ENCODE assay signal across 1 cellular context in the genomic region with DNA sequence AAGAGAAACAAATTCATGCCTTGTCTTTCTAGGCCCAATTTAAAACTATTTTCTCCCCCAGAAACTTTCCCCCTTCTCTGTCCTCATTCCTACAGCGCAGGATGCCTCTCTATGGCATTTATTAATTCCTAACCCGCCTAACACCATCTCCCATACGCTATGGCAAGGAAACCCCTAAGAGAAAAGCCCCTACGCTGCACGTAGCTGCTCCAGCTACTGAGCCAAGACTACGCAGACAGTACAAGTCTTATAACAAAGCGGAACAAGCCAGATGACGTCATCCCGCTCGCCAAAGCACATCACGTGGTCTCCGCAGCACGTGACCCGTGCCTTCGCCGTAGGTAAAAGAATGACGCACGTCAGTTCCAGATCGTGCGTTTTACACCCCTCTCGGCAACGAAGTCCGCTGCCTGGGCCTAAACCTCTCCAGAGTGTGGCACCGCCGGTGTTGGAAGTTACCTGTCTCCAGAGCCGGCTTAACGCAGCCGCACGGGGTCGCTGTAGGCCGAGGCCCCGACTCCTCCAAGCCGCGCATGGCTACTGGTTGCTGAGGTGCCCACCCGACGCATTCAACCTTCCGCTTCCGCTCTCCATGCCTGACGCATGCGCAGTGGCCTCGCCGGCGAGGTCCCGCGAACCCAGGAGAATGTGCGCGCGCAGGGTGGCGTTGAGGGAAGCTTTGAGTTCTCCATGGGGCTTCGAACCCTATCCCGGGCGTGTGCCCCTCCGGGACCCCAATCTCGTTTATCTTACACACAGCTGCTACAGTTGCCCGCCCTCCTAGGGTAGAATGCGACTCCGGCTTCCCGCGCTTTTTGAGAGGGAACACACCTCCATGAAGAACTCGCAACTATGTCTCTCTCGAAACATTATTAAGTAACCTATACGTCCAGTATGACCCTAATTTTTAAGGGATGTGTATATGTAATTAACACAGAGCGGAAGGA.
TF ChIP-seq lines count a peak whose summit lies in the region.

A gene with protein sequence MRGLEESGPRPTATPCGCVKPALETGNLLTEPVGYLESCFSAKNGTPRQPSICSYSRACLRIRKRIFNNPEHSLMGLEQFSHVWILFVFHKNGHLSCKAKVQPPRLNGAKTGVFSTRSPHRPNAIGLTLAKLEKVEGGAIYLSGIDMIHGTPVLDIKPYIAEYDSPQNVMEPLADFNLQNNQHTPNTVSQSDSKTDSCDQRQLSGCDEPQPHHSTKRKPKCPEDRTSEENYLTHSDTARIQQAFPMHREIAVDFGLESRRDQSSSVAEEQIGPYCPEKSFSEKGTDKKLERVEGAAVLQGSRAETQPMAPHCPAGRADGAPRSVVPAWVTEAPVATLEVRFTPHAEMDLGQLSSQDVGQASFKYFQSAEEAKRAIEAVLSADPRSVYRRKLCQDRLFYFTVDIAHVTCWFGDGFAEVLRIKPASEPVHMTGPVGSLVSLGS (minus strand): TSS at position 542 of the 947 bp plus-strand sequence. CDS start 7 bp downstream, at position 535.

TF ChIP-seq in HepG2, 621 proteins besides CTCF, POLR2A, EP300 and RAD21 (continued from another document and continues in another):
- TF ChIP-seq, protein P1, sequence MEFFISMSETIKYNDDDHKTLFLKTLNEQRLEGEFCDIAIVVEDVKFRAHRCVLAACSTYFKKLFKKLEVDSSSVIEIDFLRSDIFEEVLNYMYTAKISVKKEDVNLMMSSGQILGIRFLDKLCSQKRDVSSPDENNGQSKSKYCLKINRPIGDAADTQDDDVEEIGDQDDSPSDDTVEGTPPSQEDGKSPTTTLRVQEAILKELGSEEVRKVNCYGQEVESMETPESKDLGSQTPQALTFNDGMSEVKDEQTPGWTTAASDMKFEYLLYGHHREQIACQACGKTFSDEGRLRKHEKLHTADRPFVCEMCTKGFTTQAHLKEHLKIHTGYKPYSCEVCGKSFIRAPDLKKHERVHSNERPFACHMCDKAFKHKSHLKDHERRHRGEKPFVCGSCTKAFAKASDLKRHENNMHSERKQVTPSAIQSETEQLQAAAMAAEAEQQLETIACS (CRISPR knock-in tag; IDR thresholded peaks at IDR 0.05), result peak; percentile 72
- TF ChIP-seq ZNF713 (CRISPR knock-in tag; IDR thresholded peaks at IDR 0.05) (no peak), RFX3 (CRISPR knock-in tag; IDR thresholded peaks at IDR 0.05) (0 out of 2 replicates have a peak, but pooled peaks have one; percentile 25), ZNF558 (CRISPR knock-in tag; IDR thresholded peaks at IDR 0.05; ENCODE audit: borderline replicate concordance) (0 out of 2 replicates have a peak, but pooled peaks have one; percentile 77), PITX1 (CRISPR knock-in tag; IDR thresholded peaks at IDR 0.05) (peak; percentile 54; the same call in 1 of the 2 replicates), ZNF660 (CRISPR knock-in tag; IDR thresholded peaks at IDR 0.05; ENCODE audit: borderline replicate concordance, low read depth) (no peak), KDM4B (CRISPR knock-in tag; IDR thresholded peaks at IDR 0.05) (peak; percentile 92), RNF2 (conservative IDR thresholded peaks at IDR 0.05; ENCODE audit: low read depth) (peak; percentile 93), ZNF296 (CRISPR knock-in tag; conservative IDR thresholded peaks at IDR 0.05) (no peak), DNMT3B (CRISPR knock-in tag; conservative IDR thresholded peaks at IDR 0.05) (peak; percentile 82; the same call in 1 of the 2 replicates), ZBTB20 (CRISPR knock-in tag; IDR thresholded peaks at IDR 0.05; ENCODE audit: borderline replicate concordance, low read depth) (peak; percentile 64; the same call in 1 of the 2 replicates), GTF3A (CRISPR knock-in tag; conservative IDR thresholded peaks at IDR 0.05) (0 out of 2 replicates have a peak, but pooled peaks have one; percentile 41), NR2C2 (CRISPR knock-in tag; IDR thresholded peaks at IDR 0.05; ENCODE audit: borderline replicate concordance) (peak; percentile 91), HOXA7 (CRISPR knock-in tag; IDR thresholded peaks at IDR 0.05) (no peak), ZNF574 (CRISPR knock-in tag; IDR thresholded peaks at IDR 0.05) (peak; percentile 98), ZNF644 (CRISPR knock-in tag; IDR thresholded peaks at IDR 0.05; ENCODE audit: low read depth) (no peak), SAP130 (CRISPR knock-in tag; IDR thresholded peaks at IDR 0.05; ENCODE audit: low read depth) (peak; percentile 99), ZNF34 (CRISPR knock-in tag; IDR thresholded peaks at IDR 0.05; ENCODE audit: borderline replicate concordance) (peak; percentile 60; the same call in 1 of the 2 replicates), SIN3A (IDR thresholded peaks at IDR 0.05; ENCODE audit: borderline replicate concordance, low read depth, low read length) (peak; percentile 83), TOE1 (CRISPR knock-in tag; IDR thresholded peaks at IDR 0.05) (peak; percentile 96; the same call in 1 of the 2 replicates), ZNF775 (CRISPR knock-in tag; IDR thresholded peaks at IDR 0.05; ENCODE audit: borderline replicate concordance) (no peak; the same call in 1 of the 2 replicates), GATAD1 (CRISPR knock-in tag; IDR thresholded peaks at IDR 0.05) (peak; percentile 100)
- TF ChIP-seq, protein P2, sequence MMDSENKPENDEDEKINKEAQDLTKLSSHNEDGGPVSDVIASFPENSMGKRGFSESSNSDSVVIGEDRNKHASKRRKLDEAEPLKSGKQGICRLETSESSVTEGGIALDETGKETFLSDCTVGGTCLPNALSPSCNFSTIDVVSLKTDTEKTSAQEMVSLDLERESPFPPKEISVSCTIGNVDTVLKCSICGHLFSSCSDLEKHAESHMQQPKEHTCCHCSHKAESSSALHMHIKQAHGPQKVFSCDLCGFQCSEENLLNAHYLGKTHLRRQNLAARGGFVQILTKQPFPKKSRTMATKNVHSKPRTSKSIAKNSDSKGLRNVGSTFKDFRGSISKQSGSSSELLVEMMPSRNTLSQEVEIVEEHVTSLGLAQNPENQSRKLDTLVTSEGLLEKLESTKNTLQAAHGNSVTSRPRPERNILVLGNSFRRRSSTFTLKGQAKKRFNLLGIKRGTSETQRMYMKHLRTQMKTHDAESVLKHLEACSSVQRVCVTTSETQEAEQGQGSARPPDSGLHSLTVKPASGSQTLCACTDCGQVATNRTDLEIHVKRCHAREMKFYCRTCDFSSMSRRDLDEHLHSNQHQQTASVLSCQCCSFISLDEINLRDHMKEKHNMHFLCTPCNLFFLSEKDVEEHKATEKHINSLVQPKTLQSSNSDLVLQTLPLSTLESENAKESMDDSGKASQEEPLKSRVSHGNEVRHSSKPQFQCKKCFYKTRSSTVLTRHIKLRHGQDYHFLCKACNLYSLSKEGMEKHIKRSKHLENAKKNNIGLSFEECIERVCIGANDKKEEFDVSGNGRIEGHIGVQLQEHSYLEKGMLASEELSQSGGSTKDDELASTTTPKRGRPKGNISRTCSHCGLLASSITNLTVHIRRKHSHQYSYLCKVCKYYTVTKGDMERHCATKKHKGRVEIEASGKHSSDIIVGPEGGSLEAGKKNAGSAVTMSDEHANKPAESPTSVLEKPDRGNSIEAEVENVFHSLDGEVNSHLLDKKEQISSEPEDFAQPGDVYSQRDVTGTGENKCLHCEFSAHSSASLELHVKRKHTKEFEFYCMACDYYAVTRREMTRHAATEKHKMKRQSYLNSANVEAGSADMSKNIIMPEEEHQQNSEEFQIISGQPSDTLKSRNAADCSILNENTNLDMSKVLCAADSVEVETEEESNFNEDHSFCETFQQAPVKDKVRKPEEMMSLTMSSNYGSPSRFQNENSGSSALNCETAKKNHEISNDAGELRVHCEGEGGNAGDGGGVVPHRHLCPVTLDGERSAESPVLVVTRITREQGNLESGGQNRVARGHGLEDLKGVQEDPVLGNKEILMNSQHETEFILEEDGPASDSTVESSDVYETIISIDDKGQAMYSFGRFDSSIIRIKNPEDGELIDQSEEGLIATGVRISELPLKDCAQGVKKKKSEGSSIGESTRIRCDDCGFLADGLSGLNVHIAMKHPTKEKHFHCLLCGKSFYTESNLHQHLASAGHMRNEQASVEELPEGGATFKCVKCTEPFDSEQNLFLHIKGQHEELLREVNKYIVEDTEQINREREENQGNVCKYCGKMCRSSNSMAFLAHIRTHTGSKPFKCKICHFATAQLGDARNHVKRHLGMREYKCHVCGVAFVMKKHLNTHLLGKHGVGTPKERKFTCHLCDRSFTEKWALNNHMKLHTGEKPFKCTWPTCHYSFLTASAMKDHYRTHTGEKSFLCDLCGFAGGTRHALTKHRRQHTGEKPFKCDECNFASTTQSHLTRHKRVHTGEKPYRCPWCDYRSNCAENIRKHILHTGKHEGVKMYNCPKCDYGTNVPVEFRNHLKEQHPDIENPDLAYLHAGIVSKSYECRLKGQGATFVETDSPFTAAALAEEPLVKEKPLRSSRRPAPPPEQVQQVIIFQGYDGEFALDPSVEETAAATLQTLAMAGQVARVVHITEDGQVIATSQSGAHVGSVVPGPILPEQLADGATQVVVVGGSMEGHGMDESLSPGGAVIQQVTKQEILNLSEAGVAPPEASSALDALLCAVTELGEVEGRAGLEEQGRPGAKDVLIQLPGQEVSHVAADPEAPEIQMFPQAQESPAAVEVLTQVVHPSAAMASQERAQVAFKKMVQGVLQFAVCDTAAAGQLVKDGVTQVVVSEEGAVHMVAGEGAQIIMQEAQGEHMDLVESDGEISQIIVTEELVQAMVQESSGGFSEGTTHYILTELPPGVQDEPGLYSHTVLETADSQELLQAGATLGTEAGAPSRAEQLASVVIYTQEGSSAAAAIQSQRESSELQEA (CRISPR knock-in tag; IDR thresholded peaks at IDR 0.05; ENCODE audit: not compliant biosample characterization), result peak; percentile 95
- TF ChIP-seq, protein P3, sequence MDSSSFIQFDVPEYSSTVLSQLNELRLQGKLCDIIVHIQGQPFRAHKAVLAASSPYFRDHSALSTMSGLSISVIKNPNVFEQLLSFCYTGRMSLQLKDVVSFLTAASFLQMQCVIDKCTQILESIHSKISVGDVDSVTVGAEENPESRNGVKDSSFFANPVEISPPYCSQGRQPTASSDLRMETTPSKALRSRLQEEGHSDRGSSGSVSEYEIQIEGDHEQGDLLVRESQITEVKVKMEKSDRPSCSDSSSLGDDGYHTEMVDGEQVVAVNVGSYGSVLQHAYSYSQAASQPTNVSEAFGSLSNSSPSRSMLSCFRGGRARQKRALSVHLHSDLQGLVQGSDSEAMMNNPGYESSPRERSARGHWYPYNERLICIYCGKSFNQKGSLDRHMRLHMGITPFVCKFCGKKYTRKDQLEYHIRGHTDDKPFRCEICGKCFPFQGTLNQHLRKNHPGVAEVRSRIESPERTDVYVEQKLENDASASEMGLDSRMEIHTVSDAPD (CRISPR knock-in tag; IDR thresholded peaks at IDR 0.05), result 0 out of 2 replicates have a peak, but pooled peaks have one; percentile 40
- TF ChIP-seq, protein P4, sequence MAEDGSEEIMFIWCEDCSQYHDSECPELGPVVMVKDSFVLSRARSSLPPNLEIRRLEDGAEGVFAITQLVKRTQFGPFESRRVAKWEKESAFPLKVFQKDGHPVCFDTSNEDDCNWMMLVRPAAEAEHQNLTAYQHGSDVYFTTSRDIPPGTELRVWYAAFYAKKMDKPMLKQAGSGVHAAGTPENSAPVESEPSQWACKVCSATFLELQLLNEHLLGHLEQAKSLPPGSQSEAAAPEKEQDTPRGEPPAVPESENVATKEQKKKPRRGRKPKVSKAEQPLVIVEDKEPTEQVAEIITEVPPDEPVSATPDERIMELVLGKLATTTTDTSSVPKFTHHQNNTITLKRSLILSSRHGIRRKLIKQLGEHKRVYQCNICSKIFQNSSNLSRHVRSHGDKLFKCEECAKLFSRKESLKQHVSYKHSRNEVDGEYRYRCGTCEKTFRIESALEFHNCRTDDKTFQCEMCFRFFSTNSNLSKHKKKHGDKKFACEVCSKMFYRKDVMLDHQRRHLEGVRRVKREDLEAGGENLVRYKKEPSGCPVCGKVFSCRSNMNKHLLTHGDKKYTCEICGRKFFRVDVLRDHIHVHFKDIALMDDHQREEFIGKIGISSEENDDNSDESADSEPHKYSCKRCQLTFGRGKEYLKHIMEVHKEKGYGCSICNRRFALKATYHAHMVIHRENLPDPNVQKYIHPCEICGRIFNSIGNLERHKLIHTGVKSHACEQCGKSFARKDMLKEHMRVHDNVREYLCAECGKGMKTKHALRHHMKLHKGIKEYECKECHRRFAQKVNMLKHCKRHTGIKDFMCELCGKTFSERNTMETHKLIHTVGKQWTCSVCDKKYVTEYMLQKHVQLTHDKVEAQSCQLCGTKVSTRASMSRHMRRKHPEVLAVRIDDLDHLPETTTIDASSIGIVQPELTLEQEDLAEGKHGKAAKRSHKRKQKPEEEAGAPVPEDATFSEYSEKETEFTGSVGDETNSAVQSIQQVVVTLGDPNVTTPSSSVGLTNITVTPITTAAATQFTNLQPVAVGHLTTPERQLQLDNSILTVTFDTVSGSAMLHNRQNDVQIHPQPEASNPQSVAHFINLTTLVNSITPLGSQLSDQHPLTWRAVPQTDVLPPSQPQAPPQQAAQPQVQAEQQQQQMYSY (CRISPR knock-in tag; IDR thresholded peaks at IDR 0.05), result 0 out of 2 replicates have a peak, but pooled peaks have one; percentile 66
- TF ChIP-seq, protein P5, sequence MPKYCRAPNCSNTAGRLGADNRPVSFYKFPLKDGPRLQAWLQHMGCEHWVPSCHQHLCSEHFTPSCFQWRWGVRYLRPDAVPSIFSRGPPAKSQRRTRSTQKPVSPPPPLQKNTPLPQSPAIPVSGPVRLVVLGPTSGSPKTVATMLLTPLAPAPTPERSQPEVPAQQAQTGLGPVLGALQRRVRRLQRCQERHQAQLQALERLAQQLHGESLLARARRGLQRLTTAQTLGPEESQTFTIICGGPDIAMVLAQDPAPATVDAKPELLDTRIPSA (CRISPR knock-in tag; IDR thresholded peaks at IDR 0.05; ENCODE audit: borderline replicate concordance), result no peak
